21 cellular contexts compared by ENCODE assay signal in genomic region chr5:169176686-169177430, GRCh38.
"Had no signal": no experiment of that assay in that cellular context is flagged by ENCODE, and none has a peak within 500 bp of the region (broad histone marks: within the 10 kb centered on the region; RNA-seq: fewer than 3 reads in every experiment).

No MANE protein-coding gene starts in this region.

- H3K9me3 ChIP-seq: heart left ventricle, mucosa of descending colon, spleen, testis, tibial nerve, upper lobe of right lung, vagina had no signal

- DNase-seq: effector memory CD4-positive, alpha-beta T cell; heart left ventricle; hippocampal formation; left colon; mucosa of descending colon; naive thymus-derived CD8-positive, alpha-beta T cell; posterior cingulate gyrus; spleen; stimulated activated CD4-positive, alpha-beta T cell treated with anti-CD3 and anti-CD28 coated beads, Interleukin-15, amount 100 ng/mL, for 24 hours; stimulated activated CD4-positive, alpha-beta T cell treated with anti-CD3 and anti-CD28 coated beads, Interleukin-1b, Interleukin-23, amount 100 ng/mL, for 48 hours; stimulated activated CD4-positive, alpha-beta T cell treated with anti-CD3 and anti-CD28 coated beads, Interleukin-4, amount 100 ng/mL, for 24 hours; stimulated activated naive B cell treated with anti-CD40 and anti-IgM and Interleukin-4, amounts not matched to agents 10 μg/mL and 1 μg/mL and 100 μg/mL, for 72 hours; stimulated activated naive CD8-positive, alpha-beta T cell treated with anti-CD3 and anti-CD28 coated beads, Interleukin-15, amount 100 ng/mL, for 72 hours; testis; upper lobe of right lung had no signal

- H3K27me3 ChIP-seq: heart left ventricle, spleen, testis, tibial nerve, upper lobe of right lung, vagina had no signal

- H3K36me3 ChIP-seq: heart left ventricle, spleen, tibial nerve, upper lobe of right lung, vagina had no signal

- H3K4me3 ChIP-seq: heart left ventricle, mucosa of descending colon, spleen, testis, tibial nerve, upper lobe of right lung, vagina had no signal

- ATAC-seq: esophagus mucosa; heart left ventricle; left colon; mucosa of descending colon; naive thymus-derived CD8-positive, alpha-beta T cell; sciatic nerve; stimulated activated naive B cell treated with anti-CD40 and anti-IgM and Interleukin-4, amounts not matched to agents 10 μg/mL and 1 μg/mL and 100 μg/mL, for 72 hours; stimulated activated naive CD8-positive, alpha-beta T cell treated with anti-CD3 and anti-CD28 coated beads, Interleukin-15, amount 100 ng/mL, for 72 hours; upper lobe of right lung had no signal

- H3K4me1 ChIP-seq: heart left ventricle, spleen, testis, tibial nerve, upper lobe of right lung, vagina had no signal

- H3K27ac ChIP-seq: heart left ventricle, spleen, testis, tibial nerve, upper lobe of right lung, vagina had no signal

- FAIRE-seq: endometrium, frontal cortex had no signal
